ENCODE assay signal across 1 cellular context in the genomic region with DNA sequence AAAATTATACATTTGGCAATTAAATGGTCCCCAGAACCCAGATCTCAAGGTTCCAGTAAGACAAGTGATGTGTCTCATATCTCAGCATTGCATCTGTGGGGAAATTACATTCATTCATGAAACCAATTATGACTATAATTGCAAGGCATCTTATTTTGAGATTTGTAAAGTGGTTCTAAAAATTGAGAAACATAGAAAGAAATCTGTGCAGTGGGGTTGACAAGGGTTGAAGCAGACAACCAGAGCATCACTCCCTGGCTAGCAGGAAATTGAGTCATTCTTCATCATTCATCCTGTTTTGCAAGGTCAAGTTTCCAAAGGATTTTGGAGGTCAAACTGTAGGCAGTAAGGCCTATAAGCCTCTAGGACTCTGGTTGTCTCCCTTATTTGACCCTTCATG.
TF ChIP-seq lines count a peak whose summit lies in the region.

No MANE protein-coding gene starts in this region.

TF ChIP-seq in GM23338, 12 proteins besides CTCF, POLR2A, EP300 and RAD21 (continued from another document):
- TF ChIP-seq ZNF462 (CRISPR knock-in tag; IDR thresholded peaks at IDR 0.05) (no peak), JUNB (IDR thresholded peaks at IDR 0.05; ENCODE audit: unreplicated experiment) (no peak), ZNF114 (CRISPR knock-in tag; IDR thresholded peaks at IDR 0.05) (no peak), CREB1 (CRISPR knock-in tag; IDR thresholded peaks at IDR 0.05; ENCODE audit: low read depth) (no peak), STAT1 (IDR thresholded peaks at IDR 0.05; ENCODE audit: unreplicated experiment) (no peak), EZH2phosphoT487 (IDR thresholded peaks at IDR 0.05; ENCODE audit: unreplicated experiment) (no peak), EZH2 (IDR thresholded peaks at IDR 0.05; ENCODE audit: low read depth, unreplicated experiment) (no peak), ZNF331 (CRISPR knock-in tag; IDR thresholded peaks at IDR 0.05; ENCODE audit: low read depth) (no peak), POLR2AphosphoS5 (IDR thresholded peaks at IDR 0.05; ENCODE audit: low read depth) (no peak)
- TF ChIP-seq, protein P1, sequence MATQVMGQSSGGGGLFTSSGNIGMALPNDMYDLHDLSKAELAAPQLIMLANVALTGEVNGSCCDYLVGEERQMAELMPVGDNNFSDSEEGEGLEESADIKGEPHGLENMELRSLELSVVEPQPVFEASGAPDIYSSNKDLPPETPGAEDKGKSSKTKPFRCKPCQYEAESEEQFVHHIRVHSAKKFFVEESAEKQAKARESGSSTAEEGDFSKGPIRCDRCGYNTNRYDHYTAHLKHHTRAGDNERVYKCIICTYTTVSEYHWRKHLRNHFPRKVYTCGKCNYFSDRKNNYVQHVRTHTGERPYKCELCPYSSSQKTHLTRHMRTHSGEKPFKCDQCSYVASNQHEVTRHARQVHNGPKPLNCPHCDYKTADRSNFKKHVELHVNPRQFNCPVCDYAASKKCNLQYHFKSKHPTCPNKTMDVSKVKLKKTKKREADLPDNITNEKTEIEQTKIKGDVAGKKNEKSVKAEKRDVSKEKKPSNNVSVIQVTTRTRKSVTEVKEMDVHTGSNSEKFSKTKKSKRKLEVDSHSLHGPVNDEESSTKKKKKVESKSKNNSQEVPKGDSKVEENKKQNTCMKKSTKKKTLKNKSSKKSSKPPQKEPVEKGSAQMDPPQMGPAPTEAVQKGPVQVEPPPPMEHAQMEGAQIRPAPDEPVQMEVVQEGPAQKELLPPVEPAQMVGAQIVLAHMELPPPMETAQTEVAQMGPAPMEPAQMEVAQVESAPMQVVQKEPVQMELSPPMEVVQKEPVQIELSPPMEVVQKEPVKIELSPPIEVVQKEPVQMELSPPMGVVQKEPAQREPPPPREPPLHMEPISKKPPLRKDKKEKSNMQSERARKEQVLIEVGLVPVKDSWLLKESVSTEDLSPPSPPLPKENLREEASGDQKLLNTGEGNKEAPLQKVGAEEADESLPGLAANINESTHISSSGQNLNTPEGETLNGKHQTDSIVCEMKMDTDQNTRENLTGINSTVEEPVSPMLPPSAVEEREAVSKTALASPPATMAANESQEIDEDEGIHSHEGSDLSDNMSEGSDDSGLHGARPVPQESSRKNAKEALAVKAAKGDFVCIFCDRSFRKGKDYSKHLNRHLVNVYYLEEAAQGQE (IDR thresholded peaks at IDR 0.05; ENCODE audit: unreplicated experiment) = no peak
- TF ChIP-seq, protein P2, sequence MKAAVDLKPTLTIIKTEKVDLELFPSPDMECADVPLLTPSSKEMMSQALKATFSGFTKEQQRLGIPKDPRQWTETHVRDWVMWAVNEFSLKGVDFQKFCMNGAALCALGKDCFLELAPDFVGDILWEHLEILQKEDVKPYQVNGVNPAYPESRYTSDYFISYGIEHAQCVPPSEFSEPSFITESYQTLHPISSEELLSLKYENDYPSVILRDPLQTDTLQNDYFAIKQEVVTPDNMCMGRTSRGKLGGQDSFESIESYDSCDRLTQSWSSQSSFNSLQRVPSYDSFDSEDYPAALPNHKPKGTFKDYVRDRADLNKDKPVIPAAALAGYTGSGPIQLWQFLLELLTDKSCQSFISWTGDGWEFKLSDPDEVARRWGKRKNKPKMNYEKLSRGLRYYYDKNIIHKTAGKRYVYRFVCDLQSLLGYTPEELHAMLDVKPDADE (IDR thresholded peaks at IDR 0.05) = no peak
